ENCODE assay signal across 2 cellular contexts in genomic region chr10:132084384-132084783, GRCh38. TPM values are rescaled to one million over a fixed set of nuclear protein-coding genes. Genes with fewer than 3 reads are reported as not detected.
DNase-seq lines count a peak whose midpoint lies in the region; ATAC-seq lines count a peak whose summit lies in the region.
"Not testable (repeated sequence)": the region's sequence is repeated elsewhere in the genome, so short reads cannot be mapped to it uniquely, and the experiment has no call there.

No MANE protein-coding gene starts in this region.

- ATAC-seq in left ventricle myocardium superior, result peak; percentile 36

- H3K9ac ChIP-seq in Karpas-422 (ENCODE audit: low read length), result not testable (repeated sequence)

- not testable (repeated sequence) for H4K20me1 ChIP-seq in Karpas-422 (ENCODE audit: insufficient read depth, low read depth, low read length)

- not testable (repeated sequence) for H2AFZ ChIP-seq in Karpas-422 (ENCODE audit: low read length)

- H3K27me3 ChIP-seq in Karpas-422 (ENCODE audit: low read length), result not testable (repeated sequence)

- H3K9me3 ChIP-seq in Karpas-422 (ENCODE audit: low read length), result not testable (repeated sequence)

- H3K4me2 ChIP-seq in Karpas-422 (ENCODE audit: low read depth, low read length, poor library complexity, severe bottlenecking), result not testable (repeated sequence)

- intact Hi-C loops in left ventricle myocardium superior (cut with micrococcal nuclease), result not testable (repeated sequence)

- not testable (repeated sequence) for H3K4me1 ChIP-seq in Karpas-422 (ENCODE audit: low read length)

- not testable (repeated sequence) for H3K79me2 ChIP-seq in Karpas-422 (ENCODE audit: low read length)

- H3K27ac ChIP-seq in Karpas-422 (ENCODE audit: low read length), result not testable (repeated sequence)

- DNase-seq in Karpas-422, result peak; percentile 9
- DNase-seq in left ventricle myocardium superior, result not testable (repeated sequence)

- not testable (repeated sequence) for H3K36me3 ChIP-seq in Karpas-422 (ENCODE audit: insufficient read depth, low read length)

- H3K9me2 ChIP-seq in Karpas-422 (replicated peaks; ENCODE audit: insufficient read depth, low read length), result not testable (repeated sequence)

- not testable (repeated sequence) for H3K4me3 ChIP-seq in Karpas-422 (ENCODE audit: low read length)

RNA-seq across cellular contexts. Expression of gene JAKMIP3, which starts 18.6 kb away (rescaled TPM):
- total RNA-seq in Karpas-422 (2014; rRNA removed; shearing (Covaris generic); ENCODE audit: low replicate concordance), result 0.07 TPM in 1 of 2 replicates, not detected in the other
- 2.0 TPM for total RNA-seq in left ventricle myocardium superior
